ENCODE assay signal across 10 cellular contexts in genomic region chr12:124730455-124730932, GRCh38.
DNase-seq lines count a peak whose midpoint lies in the region; ATAC-seq and TF ChIP-seq lines count a peak whose summit lies in the region.
"Had no signal": no experiment of that assay in that cellular context is flagged by ENCODE, and none has a peak within 500 bp of the region (broad histone marks: within the 10 kb centered on the region; RNA-seq: fewer than 3 reads in every experiment).

No MANE protein-coding gene starts in this region.

- no peaks in the 10 kb centered on the region for H3K9me3 Mint-ChIP-seq in mesothelial cell of epicardium

- TF ChIP-seq CTCF in esophagus muscularis mucosa (IDR thresholded peaks at IDR 0.05) (no peak), mesothelial cell of epicardium (IDR thresholded peaks at IDR 0.05; ENCODE audit: unreplicated experiment) (no peak)

- ATAC-seq in GM19395 (IDR thresholded peaks at IDR 0.05; ENCODE audit: unreplicated experiment), result no peak

- H3K27me3 Mint-ChIP-seq in mesothelial cell of epicardium (ENCODE audit: low read depth), result no peaks in the 10 kb centered on the region
- H3K27me3 Mint-ChIP-seq: CD4-positive, alpha-beta memory T cell had no signal

- no peaks in the 10 kb centered on the region for H4K20me1 ChIP-seq in BLaER1

- DNase-seq in NCI-H69 (lab: John Stamatoyannopoulos, UW), result peak; percentile 78
- no peak for DNase-seq in esophagus muscularis mucosa (ENCODE audit: extremely low spot score)
- peak in 1 of 2 experiments; percentile 48 for DNase-seq in mesothelial cell of epicardium (ENCODE audit: low spot score in 2 of 2, unreplicated experiment in 2 of 2)
- no peak for DNase-seq in activated naive CD4-positive, alpha-beta T cell treated with anti-CD3 and anti-CD28 coated beads, Interleukin-2, amount 50 U/mL, for 16 hours
- DNase-seq in T1000 (lab: John Stamatoyannopoulos, UW), result no peak
- no peak for DNase-seq in NCI-H82 (lab: John Stamatoyannopoulos, UW)
- DNase-seq: activated CD8-positive, alpha-beta memory T cell treated with anti-CD3 and anti-CD28 coated beads for 24 hours; CD4-positive, alpha-beta memory T cell had no signal

- no peak overlapping the region for H3K4me3 Mint-ChIP-seq in mesothelial cell of epicardium
- H3K4me3 Mint-ChIP-seq: CD4-positive, alpha-beta memory T cell had no signal

- peak overlapping the region; percentile 82 for H3K27ac Mint-ChIP-seq in mesothelial cell of epicardium

- WGBS in esophagus muscularis mucosa, result 37% methylated on average over 3 of the region's 3 CpGs

- H3K4me1 ChIP-seq in BLaER1 (peaks cover 69% of the 10 kb centered on the region), esophagus muscularis mucosa (peaks cover 29 to 55% (median 49%) of the 10 kb centered on the region in 4 donors)

- TF ChIP-seq POLR2A in esophagus muscularis mucosa (IDR thresholded peaks at IDR 0.05; ENCODE audit: low read depth), result no peak

- TF ChIP-seq EP300 in esophagus muscularis mucosa (IDR thresholded peaks at IDR 0.05), result no peak

- peak overlapping the region; percentile 61 for H3K4me2 ChIP-seq in BLaER1

- peaks cover 34% of the 10 kb centered on the region for H3K4me1 Mint-ChIP-seq in mesothelial cell of epicardium

- H3K36me3 Mint-ChIP-seq in mesothelial cell of epicardium, result no peaks in the 10 kb centered on the region

- H3K9me3 ChIP-seq in BLaER1, result peaks cover 16% of the 10 kb centered on the region
- H3K9me3 ChIP-seq in esophagus muscularis mucosa, result no peaks in the 10 kb centered on the region

- intact Hi-C loops in esophagus muscularis mucosa (cut with DNase I), result no loop called here

- H3K9ac ChIP-seq in BLaER1, result no peak overlapping the region

- no peaks in the 10 kb centered on the region for H3K36me3 ChIP-seq in BLaER1
- H3K36me3 ChIP-seq in esophagus muscularis mucosa, result no peaks in the 10 kb centered on the region

- no peak overlapping the region for H3K4me3 ChIP-seq in BLaER1
- H3K4me3 ChIP-seq in esophagus muscularis mucosa, result no peak overlapping the region

- H3K27ac ChIP-seq in BLaER1 (peak overlapping the region; percentile 54), esophagus muscularis mucosa (replicated peaks in 1 of 4) (peak overlapping the region; percentile 77 to 82 (median 78))

- H3K27me3 ChIP-seq in BLaER1, result no peaks in the 10 kb centered on the region
- no peaks in the 10 kb centered on the region for H3K27me3 ChIP-seq in esophagus muscularis mucosa
